In the genomic region with DNA sequence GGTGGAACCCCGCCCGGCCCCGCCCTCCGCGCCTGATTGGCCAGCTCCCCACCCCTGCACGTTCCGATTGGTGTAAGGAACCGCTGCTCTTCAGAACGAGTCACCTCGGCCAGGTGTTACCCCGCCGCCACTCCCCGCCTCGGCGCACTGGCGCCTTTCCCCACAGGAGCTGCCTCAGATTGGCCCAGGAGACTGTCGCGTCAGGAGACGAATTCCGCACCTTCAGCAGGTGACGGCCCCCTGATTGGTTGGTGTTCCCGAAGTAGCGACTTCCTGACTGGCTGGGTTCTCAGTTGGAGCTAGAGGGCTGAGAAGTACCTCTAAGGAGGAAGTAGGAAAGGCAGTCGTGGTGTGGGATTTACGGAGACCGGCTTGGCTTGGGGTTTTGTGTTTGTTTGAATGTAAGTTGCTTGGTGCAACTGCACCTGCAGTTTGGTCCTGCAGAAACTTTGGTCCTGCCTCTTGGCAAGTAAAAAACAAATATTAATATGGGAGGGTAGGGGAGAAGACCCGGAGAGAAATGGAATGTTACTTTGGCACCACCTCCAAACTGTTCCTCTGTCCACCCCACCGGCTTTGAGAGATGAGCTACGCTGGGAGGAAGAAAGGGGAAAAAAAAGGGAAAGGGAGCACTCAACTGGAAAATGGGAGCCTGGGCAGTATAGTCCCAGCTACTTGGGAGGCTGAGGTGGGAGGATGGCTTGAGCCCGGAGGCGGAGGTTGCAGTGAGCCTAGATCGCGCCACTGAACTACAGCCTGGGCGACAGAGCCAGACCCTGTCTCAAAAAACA, we compare ENCODE assay signal across 1 cellular context.
TF ChIP-seq lines count a peak whose summit lies in the region.

No MANE protein-coding gene starts in this region.

TF ChIP-seq in SK-N-SH treated with all-trans-retinoic acid at 6 μM for 48 hours, 23 proteins besides CTCF, POLR2A, EP300 and RAD21 (continued from another document):
- TF ChIP-seq TSHZ2 (CRISPR knock-in tag; IDR thresholded peaks at IDR 0.05) (no peak), ZNF70 (CRISPR knock-in tag; IDR thresholded peaks at IDR 0.05) (no peak)
